Comparison of ENCODE assay signal across 2 cellular contexts in the genomic region with DNA sequence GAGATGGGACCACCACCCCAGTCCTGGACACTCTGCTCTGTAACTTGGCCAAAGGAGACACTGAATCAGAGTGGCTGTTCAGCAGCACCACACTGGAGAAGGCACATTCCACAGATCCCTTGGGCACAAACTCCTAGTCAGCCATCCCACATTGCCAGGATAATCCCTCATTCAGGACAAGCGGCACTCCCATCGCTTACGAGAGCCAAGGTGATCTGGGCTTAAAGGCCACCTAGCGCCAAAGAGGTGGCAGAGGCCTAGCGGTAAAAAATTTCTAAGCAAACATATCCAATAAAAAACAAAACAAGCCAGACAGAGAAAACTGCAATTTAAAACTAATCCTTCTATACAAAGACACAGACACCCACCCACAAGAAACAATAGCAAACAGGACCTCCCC.
TF ChIP-seq lines count a peak whose summit lies in the region.

No MANE protein-coding gene starts in this region.

TF ChIP-seq in H1, 55 proteins besides CTCF, POLR2A, EP300 and RAD21 (continued from another document):
- TF ChIP-seq BACH1 (IDR thresholded peaks at IDR 0.05; ENCODE audit: low read length) (no peak), JUND (IDR thresholded peaks at IDR 0.05; ENCODE audit: low read length) (no peak), USF2 (IDR thresholded peaks at IDR 0.05; ENCODE audit: low read length) (no peak), ASH2L (IDR thresholded peaks at IDR 0.05; ENCODE audit: low read length) (no peak), RNF2 (IDR thresholded peaks at IDR 0.05; ENCODE audit: borderline replicate concordance, low read depth, low read length, missing control alignments, poor library complexity, severe bottlenecking) (no peak), PHF8 (conservative IDR thresholded peaks at IDR 0.05; ENCODE audit: low read depth, low read length) (no peak), POLR2AphosphoS5 (IDR thresholded peaks at IDR 0.05; ENCODE audit: low read depth, low read length) (no peak), CEBPB (IDR thresholded peaks at IDR 0.05; ENCODE audit: low read depth, low read length) (no peak), GABPA (IDR thresholded peaks at IDR 0.05; ENCODE audit: borderline replicate concordance, insufficient read depth, low read length) (no peak), KDM5A (IDR thresholded peaks at IDR 0.05; ENCODE audit: low read length) (no peak), CHD7 (IDR thresholded peaks at IDR 0.05; ENCODE audit: insufficient replicate concordance, low read length) (no peak), CREB1 (IDR thresholded peaks at IDR 0.05) (no peak), RBBP5 (IDR thresholded peaks at IDR 0.05; ENCODE audit: borderline replicate concordance, low read depth, low read length) (no peak), GTF2F1 (IDR thresholded peaks at IDR 0.05; ENCODE audit: borderline replicate concordance, low read depth, low read length) (no peak), TAF1 (IDR thresholded peaks at IDR 0.05; ENCODE audit: low read depth, low read length) (no peak), EZH2 (IDR thresholded peaks at IDR 0.05; ENCODE audit: low read depth, low read length, severe bottlenecking) (no peak), RXRA (IDR thresholded peaks at IDR 0.05; ENCODE audit: insufficient read depth, low read depth, low read length) (no peak), NRF1 (IDR thresholded peaks at IDR 0.05; ENCODE audit: low read depth, low read length) (no peak)

TF ChIP-seq in HEK293T, 16 proteins besides CTCF, POLR2A, EP300 and RAD21 (continued from another document):
- TF ChIP-seq PKNOX1 (IDR thresholded peaks at IDR 0.05): no peak
- TF ChIP-seq LEF1 (IDR thresholded peaks at IDR 0.05; ENCODE audit: borderline replicate concordance): no peak
- TF ChIP-seq NFRKB (IDR thresholded peaks at IDR 0.05): no peak
- no peak for TF ChIP-seq FOXM1 (IDR thresholded peaks at IDR 0.05; ENCODE audit: borderline replicate concordance)
- TF ChIP-seq ELF4 (IDR thresholded peaks at IDR 0.05): no peak
- TF ChIP-seq HDGF (IDR thresholded peaks at IDR 0.05; ENCODE audit: borderline replicate concordance): no peak
- TF ChIP-seq FOXK2 (IDR thresholded peaks at IDR 0.05): no peak
- no peak for TF ChIP-seq BHLHE40 (IDR thresholded peaks at IDR 0.05; ENCODE audit: borderline replicate concordance)
- TF ChIP-seq CTBP1 (IDR thresholded peaks at IDR 0.05; ENCODE audit: borderline replicate concordance): no peak
- no peak for TF ChIP-seq TARDBP (IDR thresholded peaks at IDR 0.05)
- TF ChIP-seq ARNT (IDR thresholded peaks at IDR 0.05): no peak
- no peak for TF ChIP-seq L3MBTL2 (conservative IDR thresholded peaks at IDR 0.05)
- TF ChIP-seq ZNF384 (IDR thresholded peaks at IDR 0.05): no peak
